In the genomic region with DNA sequence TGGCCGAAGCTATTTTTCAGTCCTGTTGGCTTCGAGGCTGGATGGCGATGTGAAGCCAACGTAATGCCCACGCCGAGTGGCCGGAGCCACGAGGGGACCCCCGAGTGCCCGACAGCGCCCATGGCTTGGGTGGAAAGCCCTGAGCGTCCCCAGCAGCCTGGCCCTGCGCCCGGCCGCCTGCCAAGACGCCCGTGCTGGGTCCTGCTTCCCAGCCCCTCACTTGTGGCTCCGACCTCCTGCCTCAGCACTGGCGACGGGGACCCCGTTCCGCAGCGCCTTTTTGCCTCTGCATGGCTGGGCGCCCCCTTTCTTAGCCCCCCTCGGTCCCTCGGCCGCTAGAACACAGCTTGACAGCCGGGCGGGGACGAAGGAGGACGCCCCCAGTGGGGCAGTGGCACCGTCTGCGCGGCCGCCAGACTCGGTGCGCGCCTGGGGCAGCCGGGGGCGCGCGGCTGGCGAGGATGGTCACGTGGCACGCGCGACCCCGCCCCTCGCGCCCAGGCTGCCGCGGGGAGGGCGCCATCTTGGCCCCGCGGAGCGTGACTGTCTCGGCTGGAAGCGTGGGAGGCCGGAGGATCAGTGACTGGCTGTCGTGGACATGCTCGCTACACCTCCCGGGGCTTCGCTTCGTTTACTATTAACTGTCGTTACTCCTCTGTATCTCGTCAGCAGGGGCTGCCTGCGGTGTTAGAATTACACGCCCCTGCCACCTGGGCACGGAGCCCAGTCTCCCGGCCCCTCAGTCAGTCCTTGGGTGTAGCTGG, we compare ENCODE assay signal across 2 cellular contexts.
TF ChIP-seq lines count a peak whose summit lies in the region.

No MANE protein-coding gene starts in this region.

TF ChIP-seq in HEK293, 187 proteins besides CTCF, POLR2A, EP300 and RAD21 (continues in another document):
- no peak for TF ChIP-seq ZNF654 (tag by site-specific recombination; IDR thresholded peaks at IDR 0.05; ENCODE audit: low read depth)
- TF ChIP-seq ZNF571 (tag by site-specific recombination; IDR thresholded peaks at IDR 0.05): no peak
- no peak for TF ChIP-seq GFI1B (tag by site-specific recombination; IDR thresholded peaks at IDR 0.05)
- TF ChIP-seq ZNF19 (tag by site-specific recombination; IDR thresholded peaks at IDR 0.05; ENCODE audit: low read depth): no peak
- TF ChIP-seq ZNF423 (tag by site-specific recombination; IDR thresholded peaks at IDR 0.05): no peak
- TF ChIP-seq ZNF837 (tag by site-specific recombination; IDR thresholded peaks at IDR 0.05): no peak
- no peak for TF ChIP-seq ZNF302 (tag by site-specific recombination; IDR thresholded peaks at IDR 0.05; ENCODE audit: low read depth)
- TF ChIP-seq, protein P1, sequence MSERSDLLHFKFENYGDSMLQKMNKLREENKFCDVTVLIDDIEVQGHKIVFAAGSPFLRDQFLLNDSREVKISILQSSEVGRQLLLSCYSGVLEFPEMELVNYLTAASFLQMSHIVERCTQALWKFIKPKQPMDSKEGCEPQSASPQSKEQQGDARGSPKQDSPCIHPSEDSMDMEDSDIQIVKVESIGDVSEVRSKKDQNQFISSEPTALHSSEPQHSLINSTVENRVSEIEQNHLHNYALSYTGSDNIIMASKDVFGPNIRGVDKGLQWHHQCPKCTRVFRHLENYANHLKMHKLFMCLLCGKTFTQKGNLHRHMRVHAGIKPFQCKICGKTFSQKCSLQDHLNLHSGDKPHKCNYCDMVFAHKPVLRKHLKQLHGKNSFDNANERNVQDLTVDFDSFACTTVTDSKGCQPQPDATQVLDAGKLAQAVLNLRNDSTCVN (tag by site-specific recombination; optimal IDR thresholded peaks at IDR 0.05): peak; percentile 60
- TF ChIP-seq ZNF266 (tag by site-specific recombination; IDR thresholded peaks at IDR 0.05; ENCODE audit: low read depth): no peak
- TF ChIP-seq KLF9 (tag by site-specific recombination; IDR thresholded peaks at IDR 0.05; ENCODE audit: low read depth): no peak; the same call in 1 of the 2 replicates
- no peak for TF ChIP-seq ZBTB7A (tag by site-specific recombination; IDR thresholded peaks at IDR 0.05; ENCODE audit: low read depth)
- TF ChIP-seq GLIS1 (tag by site-specific recombination; IDR thresholded peaks at IDR 0.05): peak; percentile 74
- TF ChIP-seq, protein P2, sequence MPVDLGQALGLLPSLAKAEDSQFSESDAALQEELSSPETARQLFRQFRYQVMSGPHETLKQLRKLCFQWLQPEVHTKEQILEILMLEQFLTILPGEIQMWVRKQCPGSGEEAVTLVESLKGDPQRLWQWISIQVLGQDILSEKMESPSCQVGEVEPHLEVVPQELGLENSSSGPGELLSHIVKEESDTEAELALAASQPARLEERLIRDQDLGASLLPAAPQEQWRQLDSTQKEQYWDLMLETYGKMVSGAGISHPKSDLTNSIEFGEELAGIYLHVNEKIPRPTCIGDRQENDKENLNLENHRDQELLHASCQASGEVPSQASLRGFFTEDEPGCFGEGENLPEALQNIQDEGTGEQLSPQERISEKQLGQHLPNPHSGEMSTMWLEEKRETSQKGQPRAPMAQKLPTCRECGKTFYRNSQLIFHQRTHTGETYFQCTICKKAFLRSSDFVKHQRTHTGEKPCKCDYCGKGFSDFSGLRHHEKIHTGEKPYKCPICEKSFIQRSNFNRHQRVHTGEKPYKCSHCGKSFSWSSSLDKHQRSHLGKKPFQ (tag by site-specific recombination; IDR thresholded peaks at IDR 0.05): no peak
- TF ChIP-seq, protein P3, sequence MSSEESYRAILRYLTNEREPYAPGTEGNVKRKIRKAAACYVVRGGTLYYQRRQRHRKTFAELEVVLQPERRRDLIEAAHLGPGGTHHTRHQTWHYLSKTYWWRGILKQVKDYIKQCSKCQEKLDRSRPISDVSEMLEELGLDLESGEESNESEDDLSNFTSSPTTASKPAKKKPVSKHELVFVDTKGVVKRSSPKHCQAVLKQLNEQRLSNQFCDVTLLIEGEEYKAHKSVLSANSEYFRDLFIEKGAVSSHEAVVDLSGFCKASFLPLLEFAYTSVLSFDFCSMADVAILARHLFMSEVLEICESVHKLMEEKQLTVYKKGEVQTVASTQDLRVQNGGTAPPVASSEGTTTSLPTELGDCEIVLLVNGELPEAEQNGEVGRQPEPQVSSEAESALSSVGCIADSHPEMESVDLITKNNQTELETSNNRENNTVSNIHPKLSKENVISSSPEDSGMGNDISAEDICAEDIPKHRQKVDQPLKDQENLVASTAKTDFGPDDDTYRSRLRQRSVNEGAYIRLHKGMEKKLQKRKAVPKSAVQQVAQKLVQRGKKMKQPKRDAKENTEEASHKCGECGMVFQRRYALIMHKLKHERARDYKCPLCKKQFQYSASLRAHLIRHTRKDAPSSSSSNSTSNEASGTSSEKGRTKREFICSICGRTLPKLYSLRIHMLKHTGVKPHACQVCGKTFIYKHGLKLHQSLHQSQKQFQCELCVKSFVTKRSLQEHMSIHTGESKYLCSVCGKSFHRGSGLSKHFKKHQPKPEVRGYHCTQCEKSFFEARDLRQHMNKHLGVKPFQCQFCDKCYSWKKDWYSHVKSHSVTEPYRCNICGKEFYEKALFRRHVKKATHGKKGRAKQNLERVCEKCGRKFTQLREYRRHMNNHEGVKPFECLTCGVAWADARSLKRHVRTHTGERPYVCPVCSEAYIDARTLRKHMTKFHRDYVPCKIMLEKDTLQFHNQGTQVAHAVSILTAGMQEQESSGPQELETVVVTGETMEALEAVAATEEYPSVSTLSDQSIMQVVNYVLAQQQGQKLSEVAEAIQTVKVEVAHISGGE (tag by site-specific recombination; conservative IDR thresholded peaks at IDR 0.05; ENCODE audit: low read depth): no peak; the same call in 1 of the 2 replicates
- TF ChIP-seq, protein P4, sequence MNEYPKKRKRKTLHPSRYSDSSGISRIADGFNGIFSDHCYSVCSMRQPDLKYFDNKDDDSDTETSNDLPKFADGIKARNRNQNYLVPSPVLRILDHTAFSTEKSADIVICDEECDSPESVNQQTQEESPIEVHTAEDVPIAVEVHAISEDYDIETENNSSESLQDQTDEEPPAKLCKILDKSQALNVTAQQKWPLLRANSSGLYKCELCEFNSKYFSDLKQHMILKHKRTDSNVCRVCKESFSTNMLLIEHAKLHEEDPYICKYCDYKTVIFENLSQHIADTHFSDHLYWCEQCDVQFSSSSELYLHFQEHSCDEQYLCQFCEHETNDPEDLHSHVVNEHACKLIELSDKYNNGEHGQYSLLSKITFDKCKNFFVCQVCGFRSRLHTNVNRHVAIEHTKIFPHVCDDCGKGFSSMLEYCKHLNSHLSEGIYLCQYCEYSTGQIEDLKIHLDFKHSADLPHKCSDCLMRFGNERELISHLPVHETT (tag by site-specific recombination; IDR thresholded peaks at IDR 0.05): no peak
- no peak for TF ChIP-seq ZNF426 (tag by site-specific recombination; IDR thresholded peaks at IDR 0.05)
- no peak for TF ChIP-seq KLF16 (tag by site-specific recombination; IDR thresholded peaks at IDR 0.05)
- TF ChIP-seq ZNF558 (tag by site-specific recombination; IDR thresholded peaks at IDR 0.05): no peak
- no peak for TF ChIP-seq BCL11B (tag by site-specific recombination; IDR thresholded peaks at IDR 0.05; ENCODE audit: low read depth)
- TF ChIP-seq OSR2 (tag by site-specific recombination; IDR thresholded peaks at IDR 0.05): no peak
- TF ChIP-seq ZNF670 (tag by site-specific recombination; IDR thresholded peaks at IDR 0.05; ENCODE audit: low read depth): no peak
- no peak for TF ChIP-seq ZNF239 (tag by site-specific recombination; IDR thresholded peaks at IDR 0.05)
- no peak for TF ChIP-seq ZNF174 (tag by site-specific recombination; IDR thresholded peaks at IDR 0.05)
- TF ChIP-seq ZNF404 (tag by site-specific recombination; IDR thresholded peaks at IDR 0.05): no peak

TF ChIP-seq in GM12878, 131 proteins besides CTCF, POLR2A, EP300 and RAD21 (continues in another document):
- TF ChIP-seq SMC3 (IDR thresholded peaks at IDR 0.05; ENCODE audit: borderline replicate concordance, low read length): no peak
- no peak for TF ChIP-seq ZNF274 (IDR thresholded peaks at IDR 0.05; ENCODE audit: insufficient read depth, insufficient read length)
- no peak for TF ChIP-seq MYB (IDR thresholded peaks at IDR 0.05; ENCODE audit: borderline replicate concordance, low read depth, low read length)
- TF ChIP-seq NBN (IDR thresholded peaks at IDR 0.05): 0 out of 2 replicates have a peak, but pooled peaks have one; percentile 34
- 0 out of 2 replicates have a peak, but pooled peaks have one; percentile 15 for TF ChIP-seq CREB1 (IDR thresholded peaks at IDR 0.05; ENCODE audit: low read depth)
- TF ChIP-seq, protein P5, sequence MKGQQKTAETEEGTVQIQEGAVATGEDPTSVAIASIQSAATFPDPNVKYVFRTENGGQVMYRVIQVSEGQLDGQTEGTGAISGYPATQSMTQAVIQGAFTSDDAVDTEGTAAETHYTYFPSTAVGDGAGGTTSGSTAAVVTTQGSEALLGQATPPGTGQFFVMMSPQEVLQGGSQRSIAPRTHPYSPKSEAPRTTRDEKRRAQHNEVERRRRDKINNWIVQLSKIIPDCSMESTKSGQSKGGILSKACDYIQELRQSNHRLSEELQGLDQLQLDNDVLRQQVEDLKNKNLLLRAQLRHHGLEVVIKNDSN (IDR thresholded peaks at IDR 0.05; ENCODE audit: borderline replicate concordance, extremely low read length, insufficient read depth, low read depth, low read length): peak; percentile 97
- no peak for TF ChIP-seq MTA3 (IDR thresholded peaks at IDR 0.05; ENCODE audit: borderline replicate concordance, low read length)
- no peak for TF ChIP-seq NFIC (IDR thresholded peaks at IDR 0.05; ENCODE audit: low read depth, low read length)
- TF ChIP-seq WRNIP1 (IDR thresholded peaks at IDR 0.05; ENCODE audit: borderline replicate concordance, low read depth, low read length): 0 out of 2 replicates have a peak, but pooled peaks have one; percentile 35
- TF ChIP-seq SMAD5 (IDR thresholded peaks at IDR 0.05; ENCODE audit: low read depth): no peak
- no peak for TF ChIP-seq YBX1 (IDR thresholded peaks at IDR 0.05)
- TF ChIP-seq CREM (IDR thresholded peaks at IDR 0.05; ENCODE audit: low read depth): no peak
- TF ChIP-seq MTA2 (IDR thresholded peaks at IDR 0.05; ENCODE audit: low read depth): no peak
- peak in 1 of 2 experiments; percentile 81; a peak in 1 of 3 replicates for TF ChIP-seq EGR1 (IDR thresholded peaks at IDR 0.05; ENCODE audit: borderline replicate concordance in 1 of 2, low read depth in 2 of 2, low read length in 2 of 2)
- TF ChIP-seq MXI1 (IDR thresholded peaks at IDR 0.05; ENCODE audit: low read depth, low read length): peak; percentile 82
- TF ChIP-seq, protein P6, sequence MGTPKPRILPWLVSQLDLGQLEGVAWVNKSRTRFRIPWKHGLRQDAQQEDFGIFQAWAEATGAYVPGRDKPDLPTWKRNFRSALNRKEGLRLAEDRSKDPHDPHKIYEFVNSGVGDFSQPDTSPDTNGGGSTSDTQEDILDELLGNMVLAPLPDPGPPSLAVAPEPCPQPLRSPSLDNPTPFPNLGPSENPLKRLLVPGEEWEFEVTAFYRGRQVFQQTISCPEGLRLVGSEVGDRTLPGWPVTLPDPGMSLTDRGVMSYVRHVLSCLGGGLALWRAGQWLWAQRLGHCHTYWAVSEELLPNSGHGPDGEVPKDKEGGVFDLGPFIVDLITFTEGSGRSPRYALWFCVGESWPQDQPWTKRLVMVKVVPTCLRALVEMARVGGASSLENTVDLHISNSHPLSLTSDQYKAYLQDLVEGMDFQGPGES (IDR thresholded peaks at IDR 0.05): no peak
- TF ChIP-seq, protein P7, sequence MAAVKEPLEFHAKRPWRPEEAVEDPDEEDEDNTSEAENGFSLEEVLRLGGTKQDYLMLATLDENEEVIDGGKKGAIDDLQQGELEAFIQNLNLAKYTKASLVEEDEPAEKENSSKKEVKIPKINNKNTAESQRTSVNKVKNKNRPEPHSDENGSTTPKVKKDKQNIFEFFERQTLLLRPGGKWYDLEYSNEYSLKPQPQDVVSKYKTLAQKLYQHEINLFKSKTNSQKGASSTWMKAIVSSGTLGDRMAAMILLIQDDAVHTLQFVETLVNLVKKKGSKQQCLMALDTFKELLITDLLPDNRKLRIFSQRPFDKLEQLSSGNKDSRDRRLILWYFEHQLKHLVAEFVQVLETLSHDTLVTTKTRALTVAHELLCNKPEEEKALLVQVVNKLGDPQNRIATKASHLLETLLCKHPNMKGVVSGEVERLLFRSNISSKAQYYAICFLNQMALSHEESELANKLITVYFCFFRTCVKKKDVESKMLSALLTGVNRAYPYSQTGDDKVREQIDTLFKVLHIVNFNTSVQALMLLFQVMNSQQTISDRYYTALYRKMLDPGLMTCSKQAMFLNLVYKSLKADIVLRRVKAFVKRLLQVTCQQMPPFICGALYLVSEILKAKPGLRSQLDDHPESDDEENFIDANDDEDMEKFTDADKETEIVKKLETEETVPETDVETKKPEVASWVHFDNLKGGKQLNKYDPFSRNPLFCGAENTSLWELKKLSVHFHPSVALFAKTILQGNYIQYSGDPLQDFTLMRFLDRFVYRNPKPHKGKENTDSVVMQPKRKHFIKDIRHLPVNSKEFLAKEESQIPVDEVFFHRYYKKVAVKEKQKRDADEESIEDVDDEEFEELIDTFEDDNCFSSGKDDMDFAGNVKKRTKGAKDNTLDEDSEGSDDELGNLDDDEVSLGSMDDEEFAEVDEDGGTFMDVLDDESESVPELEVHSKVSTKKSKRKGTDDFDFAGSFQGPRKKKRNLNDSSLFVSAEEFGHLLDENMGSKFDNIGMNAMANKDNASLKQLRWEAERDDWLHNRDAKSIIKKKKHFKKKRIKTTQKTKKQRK (IDR thresholded peaks at IDR 0.05; ENCODE audit: low read depth, low read length): no peak
- peak; percentile 80 for TF ChIP-seq IKZF1 (conservative IDR thresholded peaks at IDR 0.05)
- no peak for TF ChIP-seq NFYA (IDR thresholded peaks at IDR 0.05; ENCODE audit: borderline replicate concordance, low read depth, low read length)
- peak; percentile 96 for TF ChIP-seq YY1 (IDR thresholded peaks at IDR 0.05; ENCODE audit: low read depth, low read length)
- TF ChIP-seq, protein P8, sequence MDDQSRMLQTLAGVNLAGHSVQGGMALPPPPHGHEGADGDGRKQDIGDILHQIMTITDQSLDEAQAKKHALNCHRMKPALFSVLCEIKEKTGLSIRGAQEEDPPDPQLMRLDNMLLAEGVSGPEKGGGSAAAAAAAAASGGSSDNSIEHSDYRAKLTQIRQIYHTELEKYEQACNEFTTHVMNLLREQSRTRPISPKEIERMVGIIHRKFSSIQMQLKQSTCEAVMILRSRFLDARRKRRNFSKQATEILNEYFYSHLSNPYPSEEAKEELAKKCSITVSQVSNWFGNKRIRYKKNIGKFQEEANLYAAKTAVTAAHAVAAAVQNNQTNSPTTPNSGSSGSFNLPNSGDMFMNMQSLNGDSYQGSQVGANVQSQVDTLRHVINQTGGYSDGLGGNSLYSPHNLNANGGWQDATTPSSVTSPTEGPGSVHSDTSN (IDR thresholded peaks at IDR 0.05; ENCODE audit: insufficient replicate concordance, low read depth, low read length): no peak
- TF ChIP-seq KDM1A (IDR thresholded peaks at IDR 0.05; ENCODE audit: borderline replicate concordance): no peak
- 0 out of 2 replicates have a peak, but pooled peaks have one; percentile 25 for TF ChIP-seq ZNF217 (IDR thresholded peaks at IDR 0.05)
- peak; percentile 64; the same call in 1 of the 2 replicates for TF ChIP-seq LARP7 (IDR thresholded peaks at IDR 0.05)
- TF ChIP-seq, protein P9, sequence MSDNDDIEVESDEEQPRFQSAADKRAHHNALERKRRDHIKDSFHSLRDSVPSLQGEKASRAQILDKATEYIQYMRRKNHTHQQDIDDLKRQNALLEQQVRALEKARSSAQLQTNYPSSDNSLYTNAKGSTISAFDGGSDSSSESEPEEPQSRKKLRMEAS (IDR thresholded peaks at IDR 0.05; ENCODE audit: low read depth, low read length): peak; percentile 70
- 0 out of 2 replicates have a peak, but pooled peaks have one; percentile 32 for TF ChIP-seq ZSCAN29 (IDR thresholded peaks at IDR 0.05)
- no peak for TF ChIP-seq SREBF1 (IDR thresholded peaks at IDR 0.05; ENCODE audit: low read length)
- peak; percentile 71 for TF ChIP-seq DPF2 (IDR thresholded peaks at IDR 0.05)
- TF ChIP-seq NR2C2 (IDR thresholded peaks at IDR 0.05; ENCODE audit: borderline replicate concordance, control insufficient read depth, insufficient read length, low read depth): no peak
- no peak for TF ChIP-seq SRF (IDR thresholded peaks at IDR 0.05; ENCODE audit: low read depth in 2 of 2, low read length in 2 of 2)
- TF ChIP-seq SUZ12 (IDR thresholded peaks at IDR 0.05; ENCODE audit: unreplicated experiment): no peak
- no peak for TF ChIP-seq ATF7 (IDR thresholded peaks at IDR 0.05; ENCODE audit: low read depth)
- 0 out of 2 replicates have a peak, but pooled peaks have one; percentile 14 for TF ChIP-seq ZNF207 (IDR thresholded peaks at IDR 0.05; ENCODE audit: borderline replicate concordance)
